Comparison of ENCODE assay signal across 11 cellular contexts in genomic region chr5:124157320-124157719, GRCh38.
DNase-seq lines count a peak whose midpoint lies in the region; ATAC-seq and TF ChIP-seq lines count a peak whose summit lies in the region.
"Had no signal": no experiment of that assay in that cellular context is flagged by ENCODE, and none has a peak within 500 bp of the region (broad histone marks: within the 10 kb centered on the region; RNA-seq: fewer than 3 reads in every experiment).

No MANE protein-coding gene starts in this region.

- no peak for TF ChIP-seq POLR2A in gastrocnemius medialis (IDR thresholded peaks at IDR 0.05)

- H3K4me1 ChIP-seq in DOHH2 (ENCODE audit: control insufficient read depth, low read length) (peaks cover 9% of the 10 kb centered on the region), hepatocyte (ENCODE audit: insufficient read depth) (no peaks in the 10 kb centered on the region), HAP-1 (no peaks in the 10 kb centered on the region), gastrocnemius medialis (peaks cover 3 to 6% of the 10 kb centered on the region in 2 donors)

- peak overlapping the region; percentile 20 for H2AFZ ChIP-seq in hepatocyte

- H4K20me1 ChIP-seq in DOHH2 (ENCODE audit: control insufficient read depth, insufficient read depth, low read depth, low read length) (no peaks in the 10 kb centered on the region), hepatocyte (ENCODE audit: insufficient read depth, poor library complexity, severe bottlenecking) (no peaks in the 10 kb centered on the region)

- H3F3A ChIP-seq in DOHH2 (ENCODE audit: control insufficient read depth, insufficient read depth), result no peaks in the 10 kb centered on the region

- no peak for DNase-seq in HFF-Myc (ENCODE audit: extremely low read depth, low read depth)
- peak; percentile 42 for DNase-seq in RPMI7951 (ENCODE audit: low read depth)
- DNase-seq in hepatocyte (ENCODE audit: low spot score), result no peak
- DNase-seq in HAP-1 (ENCODE audit: low spot score in 2 of 2), result no peak
- no peak for DNase-seq in gastrocnemius medialis
- DNase-seq: NCI-H2029 treated with DMSO at 0.1 percent for 48 hours, WERI-Rb-1 had no signal

- H3K36me3 ChIP-seq in DOHH2 (ENCODE audit: control insufficient read depth, low read length), result no peaks in the 10 kb centered on the region
- H3K36me3 ChIP-seq in hepatocyte (replicated peaks; ENCODE audit: insufficient read depth, low read depth), result no peaks in the 10 kb centered on the region
- H3K36me3 ChIP-seq in HAP-1 (replicated peaks), result no peaks in the 10 kb centered on the region
- no peaks in the 10 kb centered on the region for H3K36me3 ChIP-seq in gastrocnemius medialis
- H3K36me3 ChIP-seq: cardiac muscle cell, WERI-Rb-1 had no signal

- TF ChIP-seq CTCF in DOHH2 (IDR thresholded peaks at IDR 0.05; ENCODE audit: low read depth, low read length, poor library complexity, severe bottlenecking) (no peak), HFF-Myc (IDR thresholded peaks at IDR 0.05; ENCODE audit: low read depth, low read length, missing control alignments) (no peak), hepatocyte (IDR thresholded peaks at IDR 0.05; ENCODE audit: poor library complexity) (no peak), gastrocnemius medialis (IDR thresholded peaks at IDR 0.05 in 4 of 5, conservative IDR thresholded peaks at IDR 0.05 in 1 of 5) (no peak)

- WGBS in hepatocyte (ENCODE audit: low lambda C conversion rate, missing lambda C conversion rate), result 65% methylated on average over 2 of the region's 2 CpGs

- H3K79me2 ChIP-seq in DOHH2 (ENCODE audit: control insufficient read depth, low read length) (no peaks in the 10 kb centered on the region), hepatocyte (no peaks in the 10 kb centered on the region)

- H3K9me2 ChIP-seq in DOHH2 (replicated peaks; ENCODE audit: control insufficient read depth, low read length) (no peaks in the 10 kb centered on the region), hepatocyte (replicated peaks; ENCODE audit: insufficient read depth) (no peaks in the 10 kb centered on the region)

- H3K9me3 ChIP-seq in DOHH2 (ENCODE audit: control insufficient read depth, insufficient read depth, low read length) (peaks cover 11% of the 10 kb centered on the region), hepatocyte (ENCODE audit: low read depth) (peaks cover 16% of the 10 kb centered on the region), HAP-1 (peaks cover 5% of the 10 kb centered on the region; the same call in 1 of the 2 replicates), gastrocnemius medialis (peaks cover 0 to 12% (median 6%) of the 10 kb centered on the region in 3 donors)

- ATAC-seq in GM21423 (IDR thresholded peaks at IDR 0.05; ENCODE audit: unreplicated experiment) (no peak), HG02981 (IDR thresholded peaks at IDR 0.05; ENCODE audit: unreplicated experiment) (no peak), gastrocnemius medialis (no peak)

- in situ Hi-C loops in HAP-1 (cut with MboI; ENCODE audit: low sequenced_read_pairs), result no loop called here
- in situ Hi-C loops in gastrocnemius medialis (cut with MboI; ENCODE audit: low sequenced_read_pairs in 4 of 4), result no loop called here

- H3K4me3 ChIP-seq in DOHH2 (ENCODE audit: low read length), result peak overlapping the region; percentile 28
- H3K4me3 ChIP-seq in HFF-Myc (replicated peaks; ENCODE audit: low read depth, low read length), result peak overlapping the region; percentile 10; the same call in 1 of the 2 replicates
- no peak overlapping the region for H3K4me3 ChIP-seq in hepatocyte
- H3K4me3 ChIP-seq in HAP-1, result no peak overlapping the region
- H3K4me3 ChIP-seq in gastrocnemius medialis, result no peak overlapping the region
- H3K4me3 ChIP-seq: cardiac muscle cell had no signal

- H3K27ac ChIP-seq in DOHH2 (ENCODE audit: low read depth, low read length), result no peak overlapping the region
- no peak overlapping the region for H3K27ac ChIP-seq in hepatocyte
- H3K27ac ChIP-seq in gastrocnemius medialis, result no peak overlapping the region
- H3K27ac ChIP-seq: cardiac muscle cell, WERI-Rb-1 had no signal

- intact Hi-C loops in gastrocnemius medialis (cut with DNase I; ENCODE audit: low total_unique reads), result no loop called here

- H3K27me3 ChIP-seq in DOHH2 (ENCODE audit: control insufficient read depth, low read length) (no peaks in the 10 kb centered on the region), hepatocyte (no peaks in the 10 kb centered on the region), HAP-1 (ENCODE audit: low read depth) (no peaks in the 10 kb centered on the region), gastrocnemius medialis (no peaks in the 10 kb centered on the region)
- H3K27me3 ChIP-seq: cardiac muscle cell had no signal

- H3K4me2 ChIP-seq in DOHH2 (ENCODE audit: low read length) (peak overlapping the region; percentile 44), hepatocyte (peak overlapping the region; percentile 53)

Comparison
In these comparisons a context has a peak if more than half of its experiments do, and no peak if none do; other contexts are left out.
1. H3K4me3 ChIP-seq: peak in DOHH2 (single experiment) and HFF-Myc (single experiment); none in hepatocyte (single experiment), HAP-1 (single experiment) and gastrocnemius medialis (0 of 4).